12 cellular contexts compared by ENCODE assay signal in the genomic region with DNA sequence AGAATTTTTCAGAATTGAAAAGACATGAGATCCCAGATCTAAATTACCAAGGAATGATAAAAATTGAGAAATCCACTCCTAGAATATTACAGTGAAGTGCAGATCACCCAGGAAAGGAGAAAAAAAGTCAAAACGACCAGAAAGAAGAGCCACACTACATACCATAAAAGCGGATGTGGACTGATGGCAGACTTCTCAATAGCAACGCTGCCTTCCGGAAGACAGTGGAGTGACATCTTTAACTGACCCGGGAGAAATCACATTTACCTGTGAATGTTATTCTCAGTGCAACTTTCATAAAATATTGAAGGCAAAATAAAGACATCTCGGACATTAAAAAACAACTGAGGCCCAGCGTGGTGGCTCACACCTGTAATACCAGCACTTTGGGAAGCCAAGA. TPM values are rescaled to one million over a fixed set of nuclear protein-coding genes. Genes with fewer than 3 reads are reported as not detected.
DNase-seq lines count a peak whose midpoint lies in the region; ATAC-seq, FAIRE-seq and TF ChIP-seq lines count a peak whose summit lies in the region.
"Not testable (repeated sequence)": the region's sequence is repeated elsewhere in the genome, so short reads cannot be mapped to it uniquely, and the experiment has no call there.
"Had no signal": no experiment of that assay in that cellular context is flagged by ENCODE, and none has a peak within 500 bp of the region (broad histone marks: within the 10 kb centered on the region; RNA-seq: fewer than 3 reads in every experiment).

No MANE protein-coding gene starts in this region.

- FAIRE-seq in GM12878 (lab: Jason Lieb, UNC) (peak; percentile 57), bronchial epithelial cell (lab: Jason Lieb, UNC) (peak; percentile 55), endothelial cell of umbilical vein (lab: Jason Lieb, UNC) (peak; percentile 28)
- not testable (repeated sequence) for FAIRE-seq in HepG2 (lab: Jason Lieb, UNC)

- ATAC-seq in GM12878, HepG2: not testable (repeated sequence)

- H3K9me3 ChIP-seq in GM12878 (replicated peaks; ENCODE audit: control insufficient read depth, insufficient read depth, low read length); endothelial cell of umbilical vein (replicated peaks; ENCODE audit: control insufficient read depth, insufficient read depth, low read length); HepG2 (ENCODE audit: low read length): not testable (repeated sequence)

- not testable (repeated sequence) for TF ChIP-seq POLR2A in GM12878 (IDR thresholded peaks at IDR 0.05; ENCODE audit: low read depth, low read length); endothelial cell of umbilical vein (IDR thresholded peaks at IDR 0.05; ENCODE audit: low read depth, low read length); HepG2 (IDR thresholded peaks at IDR 0.05; ENCODE audit: insufficient read depth in 1 of 2, low read depth in 2 of 2, low read length in 2 of 2)

- DNase-seq in GM12878 (ENCODE audit: low read depth, low spot score); bronchial epithelial cell (ENCODE audit: low read depth); endothelial cell of umbilical vein (ENCODE audit: low read depth, low spot score); HepG2 (ENCODE audit: low spot score): not testable (repeated sequence)

- not testable (repeated sequence) for H3K27ac ChIP-seq in GM12878 (ENCODE audit: control insufficient read depth, insufficient read depth); endothelial cell of umbilical vein (ENCODE audit: insufficient read depth, low read depth, low read length); HepG2 (ENCODE audit: extremely low read length, insufficient read depth, low read length)

- not testable (repeated sequence) for H3K9me1 ChIP-seq in endothelial cell of umbilical vein (replicated peaks; ENCODE audit: control insufficient read depth, extremely low read depth, insufficient read depth, low read length)

- not testable (repeated sequence) for TF ChIP-seq EP300 in GM12878 (IDR thresholded peaks at IDR 0.05; ENCODE audit: borderline replicate concordance in 1 of 2, control insufficient read depth in 1 of 2, low read depth in 2 of 2, low read length in 2 of 2); HepG2 (IDR thresholded peaks at IDR 0.05; ENCODE audit: low read depth in 2 of 2, low read length in 2 of 2); HepG2 (CRISPR knock-in tag; IDR thresholded peaks at IDR 0.05; ENCODE audit: borderline replicate concordance)

- CTCF ChIA-PET in GM12878 (lab: Yijun Ruan, JAX); HepG2 (lab: Yijun Ruan, JAX; ENCODE audit: low intra/inter-chr PET ratio, low total read pairs): not testable (repeated sequence)
- CTCF ChIA-PET in endothelial cell of umbilical vein (lab: Charles Lee): interaction anchor here (1.3 to 1.4 kb wide), 2 partner anchors 8 to 44 kb away, joined by 5 to 6 read pairs; no protein-coding TSS in a partner anchor

- RAD21 ChIA-PET in GM12878 (lab: Charles Lee; ENCODE audit: unreplicated experiment): not testable (repeated sequence)

- H4K20me1 ChIP-seq in GM12878 (ENCODE audit: control insufficient read depth, insufficient read depth); endothelial cell of umbilical vein (replicated peaks; ENCODE audit: control insufficient read depth, extremely low read depth, insufficient read depth, low read length); HepG2 (ENCODE audit: insufficient read depth, low read length): not testable (repeated sequence)

- not testable (repeated sequence) for H3K36me3 ChIP-seq in GM12878 (ENCODE audit: control insufficient read depth in 2 of 2, insufficient read depth in 2 of 2, low read length in 1 of 2); bronchial epithelial cell (ENCODE audit: control insufficient read depth, insufficient read depth, low read length); endothelial cell of umbilical vein (ENCODE audit: control insufficient read depth in 2 of 2, extremely low read depth in 1 of 2, insufficient read depth in 2 of 2, low read length in 2 of 2); HepG2 (replicated peaks in 1 of 2; ENCODE audit: control insufficient read depth in 1 of 2, insufficient read depth in 2 of 2, low read length in 2 of 2)

- not testable (repeated sequence) for H3K4me3 ChIP-seq in GM12878; bronchial epithelial cell (ENCODE audit: low read depth, low read length); endothelial cell of umbilical vein (replicated peaks in 1 of 3; ENCODE audit: insufficient read depth in 1 of 3, low read depth in 1 of 3, low read length in 3 of 3); HepG2 (replicated peaks in 1 of 3; ENCODE audit: insufficient read depth in 1 of 3, low read depth in 2 of 3, low read length in 3 of 3)

- not testable (repeated sequence) for H3K9ac ChIP-seq in GM12878 (ENCODE audit: control insufficient read depth, insufficient read depth, low read length); endothelial cell of umbilical vein (replicated peaks; ENCODE audit: extremely low read depth, insufficient read depth, low read length); HepG2 (ENCODE audit: insufficient read depth, low read depth, low read length)

- dilution Hi-C loops in endothelial cell of umbilical vein (cut with MboI; ENCODE audit: extremely low pct_ligation_motif_present, low sequenced_read_pairs): not testable (repeated sequence)

- not testable (repeated sequence) for H3K79me2 ChIP-seq in GM12878 (ENCODE audit: control insufficient read depth, insufficient read depth, low read length); endothelial cell of umbilical vein (ENCODE audit: control insufficient read depth, insufficient read depth, low read length); HepG2 (ENCODE audit: insufficient read depth, low read length)

- intact Hi-C loops in GM12878 (cut with micrococcal nuclease; ENCODE audit: unreplicated experiment); endothelial cell of umbilical vein (cut with micrococcal nuclease); HepG2 (cut with micrococcal nuclease; ENCODE audit: unreplicated experiment): not testable (repeated sequence)

- SMC1A ChIA-PET in GM12878 (lab: Charles Lee; ENCODE audit: uncharacterized antibody, unreplicated experiment): not testable (repeated sequence)

- H3K4me2 ChIP-seq in GM12878 (ENCODE audit: control insufficient read depth, insufficient read depth); endothelial cell of umbilical vein (ENCODE audit: insufficient read depth, low read length); HepG2 (ENCODE audit: low read depth, low read length): not testable (repeated sequence)

- POLR2A ChIA-PET in GM12878 (lab: Charles Lee); HepG2 (lab: Yijun Ruan, JAX): not testable (repeated sequence)
- POLR2A ChIA-PET in endothelial cell of umbilical vein (lab: Charles Lee): interaction anchor here (0.6 kb wide), 1 partner anchor 250 kb away, joined by 3 read pairs; no protein-coding TSS in a partner anchor

- 47% methylated on average over 7 of the region's 7 CpGs for WGBS in GM12878 (ENCODE audit: insufficient coverage, insufficient replicate concordance, low lambda C conversion rate, missing lambda C conversion rate)
- WGBS in HepG2 (ENCODE audit: low lambda C conversion rate): 48% methylated on average over 7 of the region's 7 CpGs

- not testable (repeated sequence) for TF ChIP-seq RAD21 in GM12878 (IDR thresholded peaks at IDR 0.05; ENCODE audit: insufficient read depth, low read depth, low read length); HepG2 (CRISPR knock-in tag; IDR thresholded peaks at IDR 0.05)

- not testable (repeated sequence) for TF ChIP-seq CTCF in GM12878 (IDR thresholded peaks at IDR 0.05 in 2 of 3, conservative IDR thresholded peaks at IDR 0.05 in 1 of 3; ENCODE audit: control insufficient read depth in 2 of 3, extremely low read depth in 1 of 3, insufficient read depth in 1 of 3, low read depth in 3 of 3, low read length in 3 of 3); bronchial epithelial cell (IDR thresholded peaks at IDR 0.05; ENCODE audit: insufficient read depth, low read length, severe bottlenecking); endothelial cell of umbilical vein (IDR thresholded peaks at IDR 0.05; ENCODE audit: extremely low read depth in 1 of 2, insufficient read depth in 1 of 2, low read depth in 1 of 2, low read length in 2 of 2); HepG2 (CRISPR knock-in tag; IDR thresholded peaks at IDR 0.05)

- not testable (repeated sequence) for BruUV-seq in GM12878 (replicated peaks; lab: Mats Ljungman, UMichigan); endothelial cell of umbilical vein (replicated peaks; lab: Mats Ljungman, UMichigan); HepG2 (replicated peaks; lab: Mats Ljungman, UMichigan)

- H2AFZ ChIP-seq in GM12878 (ENCODE audit: control insufficient read depth, low read depth, low read length); endothelial cell of umbilical vein (ENCODE audit: low read depth, low read length); HepG2 (ENCODE audit: low read length): not testable (repeated sequence)

- H3K4me1 ChIP-seq in GM12878 (ENCODE audit: control insufficient read depth, insufficient read depth, low read length); endothelial cell of umbilical vein (ENCODE audit: control insufficient read depth, extremely low read depth, insufficient read depth, low read length); HepG2 (ENCODE audit: insufficient read depth, low read length): not testable (repeated sequence)

- H3K27me3 ChIP-seq in GM12878 (replicated peaks in 1 of 2; ENCODE audit: control insufficient read depth in 2 of 2, insufficient read depth in 2 of 2, low read length in 1 of 2); bronchial epithelial cell (ENCODE audit: control insufficient read depth, insufficient read depth, low read length); endothelial cell of umbilical vein (ENCODE audit: control insufficient read depth in 2 of 2, insufficient read depth in 2 of 2, low read length in 2 of 2): not testable (repeated sequence)
- H3K27me3 ChIP-seq in HepG2 (ENCODE audit: control insufficient read depth in 1 of 2, insufficient read depth in 2 of 2, low read length in 2 of 2): peaks cover 6 to 17% of the 10 kb centered on the region in 2 experiments; a peak in 4 of 5 replicates

- in situ Hi-C loops in GM12878 (cut with MboI); HepG2 (cut with HindIII; ENCODE audit: extremely low pct_ligation_motif_present, low pct_unique_long_range_greater_than_20kb): not testable (repeated sequence)

RNA-seq across cellular contexts. Expression of a gene that starts 21.5 kb away (rescaled TPM):
- total RNA-seq in GM12878 (2013; cell fraction: nucleolus; rRNA removed): not detected in 2 replicates
- not detected in 2 replicates for total RNA-seq in GM12878 (2014; rRNA removed)
- not detected in 2 replicates for total RNA-seq in GM12878 (2014; rRNA removed; fragmentation: Illumina TruSeq; extraction: Trizol)
- not detected in 2 replicates for total RNA-seq in GM12878 (2021)
- not detected for polyA plus RNA-seq in GM12878 (2011; ENCODE audit: low read depth)
- not detected in 2 replicates for polyA plus RNA-seq in GM12878 (2011; rRNA removed)
- polyA plus RNA-seq in GM12878 (2011; cell fraction: cytosol; rRNA removed): not detected in 2 replicates
- not detected in 2 replicates for polyA plus RNA-seq in GM12878 (2011; cell fraction: nucleus; rRNA removed)
- not detected in 2 replicates for polyA plus RNA-seq in GM12878 (2012)
- not detected in 2 replicates for polyA plus RNA-seq in GM12878 (2014; fragmentation: Illumina TruSeq; extraction: Trizol)
- not detected for polyA plus RNA-seq in GM12878 (2014; fragmentation: Nextera tagmentation; extraction: Ambion mirVana)
- not detected in 2 replicates for polyA plus RNA-seq in GM12878 (2014; rRNA removed)
- polyA plus RNA-seq in GM12878 (2016; fragmentation: Nextera tagmentation; extraction: Ambion mirVana): not detected
- polyA minus RNA-seq in GM12878 (2011; rRNA and poly(A)+ RNA removed): not detected in 2 replicates
- polyA minus RNA-seq in GM12878 (2011; cell fraction: cytosol; rRNA and poly(A)+ RNA removed): not detected in 2 replicates
- not detected in 2 replicates for polyA minus RNA-seq in GM12878 (2011; cell fraction: nucleus; rRNA and poly(A)+ RNA removed)
- not detected in 2 replicates for total RNA-seq in bronchial epithelial cell
- not detected in 2 replicates for total RNA-seq in endothelial cell of umbilical vein
- not detected in 2 replicates for polyA plus RNA-seq in endothelial cell of umbilical vein
- not detected in 2 replicates for polyA plus RNA-seq in endothelial cell of umbilical vein (2011; cell fraction: cytosol; rRNA removed)
- not detected in 2 replicates for polyA plus RNA-seq in endothelial cell of umbilical vein (2011; cell fraction: nucleus; rRNA removed)
- not detected in 2 replicates for polyA plus RNA-seq in endothelial cell of umbilical vein (2012)
- polyA minus RNA-seq in endothelial cell of umbilical vein: not detected in 2 replicates
- not detected for polyA minus RNA-seq in endothelial cell of umbilical vein (2011; cell fraction: cytosol; rRNA and poly(A)+ RNA removed)
- polyA minus RNA-seq in endothelial cell of umbilical vein (2011; cell fraction: nucleus; rRNA and poly(A)+ RNA removed): not detected in 2 replicates
- total RNA-seq in HepG2 (2016; rRNA removed; fragmentation: Illumina TruSeq; extraction: Trizol): not detected in 2 replicates
- total RNA-seq in HepG2 (2016; cell fraction: cytosol; rRNA removed; fragmentation: Illumina TruSeq; extraction: Trizol; ENCODE audit: low read depth): not detected in 2 replicates
- not detected in 2 replicates for total RNA-seq in HepG2 (2016; cell fraction: insoluble cytoplasmic fraction; rRNA removed; fragmentation: Illumina TruSeq; extraction: Trizol)
- total RNA-seq in HepG2 (2016; cell fraction: membrane; rRNA removed; fragmentation: Illumina TruSeq; extraction: Trizol): not detected in 2 replicates
- total RNA-seq in HepG2 (2016; cell fraction: nucleus; rRNA removed; fragmentation: Illumina TruSeq; extraction: Trizol): not detected in 2 replicates
- polyA plus RNA-seq in HepG2 (2011; rRNA removed): not detected in 2 replicates
- not detected in 2 replicates for polyA plus RNA-seq in HepG2 (2011; cell fraction: cytosol; rRNA removed)
- not detected in 2 replicates for polyA plus RNA-seq in HepG2 (2011; cell fraction: nucleus; rRNA removed)
- polyA plus RNA-seq in HepG2 (2012): not detected in 2 replicates
- not detected in 2 replicates for polyA plus RNA-seq in HepG2 (2016; cell fraction: cytosol; fragmentation: Illumina TruSeq; extraction: Trizol; ENCODE audit: low read depth)
- not detected in 2 replicates for polyA plus RNA-seq in HepG2 (2016; cell fraction: insoluble cytoplasmic fraction; fragmentation: Illumina TruSeq; extraction: Trizol; ENCODE audit: low read depth)
- polyA plus RNA-seq in HepG2 (2016; cell fraction: membrane; fragmentation: Illumina TruSeq; extraction: Trizol; ENCODE audit: low read depth): not detected in 2 replicates
- not detected in 2 replicates for polyA plus RNA-seq in HepG2 (2016; cell fraction: nucleus; fragmentation: Illumina TruSeq; extraction: Trizol; ENCODE audit: insufficient read depth, low read depth)
- polyA minus RNA-seq in HepG2 (2011; rRNA and poly(A)+ RNA removed; ENCODE audit: low replicate concordance): not detected in 2 replicates
- not detected in 2 replicates for polyA minus RNA-seq in HepG2 (2011; cell fraction: cytosol; rRNA and poly(A)+ RNA removed)
- not detected in 2 replicates for polyA minus RNA-seq in HepG2 (2011; cell fraction: nucleus; rRNA and poly(A)+ RNA removed)
- total RNA-seq: A673; CD4-positive, alpha-beta memory T cell; CD4-positive, CD25-positive, alpha-beta regulatory T cell; CD8-positive, alpha-beta memory T cell; Daoy; G401 had no signal
- polyA plus RNA-seq: AG04450; CD14-positive monocyte; CD4-positive, alpha-beta memory T cell; CD4-positive, CD25-positive, alpha-beta regulatory T cell; CD8-positive, alpha-beta memory T cell had no signal

RNA-seq across cellular contexts. Expression of a gene that starts 44.5 kb away (rescaled TPM):
- total RNA-seq in GM12878 (2013; cell fraction: nucleolus; rRNA removed): not detected in 2 replicates
- total RNA-seq in GM12878 (2014; rRNA removed): not detected in 2 replicates
- not detected in 2 replicates for total RNA-seq in GM12878 (2014; rRNA removed; fragmentation: Illumina TruSeq; extraction: Trizol)
- not detected in 2 replicates for total RNA-seq in GM12878 (2021)
- not detected for polyA plus RNA-seq in GM12878 (2011; ENCODE audit: low read depth)
- not detected in 2 replicates for polyA plus RNA-seq in GM12878 (2011; rRNA removed)
- polyA plus RNA-seq in GM12878 (2011; cell fraction: cytosol; rRNA removed): not detected in 2 replicates
- polyA plus RNA-seq in GM12878 (2011; cell fraction: nucleus; rRNA removed): not detected in 2 replicates
- 0.07 TPM in 1 of 2 replicates, not detected in the other for polyA plus RNA-seq in GM12878 (2012)
- not detected in 2 replicates for polyA plus RNA-seq in GM12878 (2014; fragmentation: Illumina TruSeq; extraction: Trizol)
- polyA plus RNA-seq in GM12878 (2014; fragmentation: Nextera tagmentation; extraction: Ambion mirVana): not detected
- not detected in 2 replicates for polyA plus RNA-seq in GM12878 (2014; rRNA removed)
- polyA plus RNA-seq in GM12878 (2016; fragmentation: Nextera tagmentation; extraction: Ambion mirVana): under 1 TPM in 1 of 2 experiments, not detected in 1; 0.10 TPM
- not detected in 2 replicates for polyA minus RNA-seq in GM12878 (2011; rRNA and poly(A)+ RNA removed)
- not detected in 2 replicates for polyA minus RNA-seq in GM12878 (2011; cell fraction: cytosol; rRNA and poly(A)+ RNA removed)
- polyA minus RNA-seq in GM12878 (2011; cell fraction: nucleus; rRNA and poly(A)+ RNA removed): not detected in 2 replicates
- 1.8 and 1.9 TPM in 2 replicates for total RNA-seq in bronchial epithelial cell
- total RNA-seq in endothelial cell of umbilical vein: not detected in 2 replicates
- not detected in 2 replicates for polyA plus RNA-seq in endothelial cell of umbilical vein
- polyA plus RNA-seq in endothelial cell of umbilical vein (2011; cell fraction: cytosol; rRNA removed): not detected in 2 replicates
- not detected in 2 replicates for polyA plus RNA-seq in endothelial cell of umbilical vein (2011; cell fraction: nucleus; rRNA removed)
- polyA plus RNA-seq in endothelial cell of umbilical vein (2012): not detected in 2 replicates
- polyA minus RNA-seq in endothelial cell of umbilical vein: 0.56 and 1.4 TPM in 2 replicates
- 0.92 TPM for polyA minus RNA-seq in endothelial cell of umbilical vein (2011; cell fraction: cytosol; rRNA and poly(A)+ RNA removed)
- not detected in 2 replicates for polyA minus RNA-seq in endothelial cell of umbilical vein (2011; cell fraction: nucleus; rRNA and poly(A)+ RNA removed)
- total RNA-seq in HepG2 (2016; rRNA removed; fragmentation: Illumina TruSeq; extraction: Trizol): not detected in 2 replicates
- total RNA-seq in HepG2 (2016; cell fraction: cytosol; rRNA removed; fragmentation: Illumina TruSeq; extraction: Trizol; ENCODE audit: low read depth): not detected in 2 replicates
- 0.11 TPM in 1 of 2 replicates, not detected in the other for total RNA-seq in HepG2 (2016; cell fraction: insoluble cytoplasmic fraction; rRNA removed; fragmentation: Illumina TruSeq; extraction: Trizol)
- not detected in 2 replicates for total RNA-seq in HepG2 (2016; cell fraction: membrane; rRNA removed; fragmentation: Illumina TruSeq; extraction: Trizol)
- total RNA-seq in HepG2 (2016; cell fraction: nucleus; rRNA removed; fragmentation: Illumina TruSeq; extraction: Trizol): not detected in 2 replicates
- not detected in 2 replicates for polyA plus RNA-seq in HepG2 (2011; rRNA removed)
- polyA plus RNA-seq in HepG2 (2011; cell fraction: cytosol; rRNA removed): not detected in 2 replicates
- not detected in 2 replicates for polyA plus RNA-seq in HepG2 (2011; cell fraction: nucleus; rRNA removed)
- polyA plus RNA-seq in HepG2 (2012): not detected in 2 replicates
- polyA plus RNA-seq in HepG2 (2016; cell fraction: cytosol; fragmentation: Illumina TruSeq; extraction: Trizol; ENCODE audit: low read depth): not detected in 2 replicates
- polyA plus RNA-seq in HepG2 (2016; cell fraction: insoluble cytoplasmic fraction; fragmentation: Illumina TruSeq; extraction: Trizol; ENCODE audit: low read depth): 0.10 TPM in 2 replicates
- not detected in 2 replicates for polyA plus RNA-seq in HepG2 (2016; cell fraction: membrane; fragmentation: Illumina TruSeq; extraction: Trizol; ENCODE audit: low read depth)
- polyA plus RNA-seq in HepG2 (2016; cell fraction: nucleus; fragmentation: Illumina TruSeq; extraction: Trizol; ENCODE audit: insufficient read depth, low read depth): 0.18 and 0.21 TPM in 2 replicates
- polyA minus RNA-seq in HepG2 (2011; rRNA and poly(A)+ RNA removed; ENCODE audit: low replicate concordance): 0.26 and 1.7 TPM in 2 replicates
- not detected in 2 replicates for polyA minus RNA-seq in HepG2 (2011; cell fraction: cytosol; rRNA and poly(A)+ RNA removed)
- polyA minus RNA-seq in HepG2 (2011; cell fraction: nucleus; rRNA and poly(A)+ RNA removed): not detected in 2 replicates
- total RNA-seq: A673; CD8-positive, alpha-beta memory T cell; Daoy; G401 had no signal
- polyA plus RNA-seq: AG04450; CD4-positive, CD25-positive, alpha-beta regulatory T cell; CD8-positive, alpha-beta memory T cell had no signal
